ENCODE assay signal across 1 cellular context in genomic region chr1:156666862-156667609, GRCh38.
TF ChIP-seq lines count a peak whose summit lies in the region.

No MANE protein-coding gene starts in this region.

TF ChIP-seq in H1, 55 proteins besides CTCF, POLR2A, EP300 and RAD21:
- TF ChIP-seq YY1 (IDR thresholded peaks at IDR 0.05; ENCODE audit: low read depth, low read length) (no peak), RXRA (IDR thresholded peaks at IDR 0.05; ENCODE audit: insufficient read depth, low read depth, low read length) (no peak), CREB1 (IDR thresholded peaks at IDR 0.05) (no peak), HDAC2 (IDR thresholded peaks at IDR 0.05; ENCODE audit: borderline replicate concordance in 1 of 2, low read depth in 2 of 2, low read length in 2 of 2) (no peak), EGR1 (IDR thresholded peaks at IDR 0.05; ENCODE audit: borderline replicate concordance, low read depth, low read length) (no peak), TAF1 (IDR thresholded peaks at IDR 0.05; ENCODE audit: low read depth, low read length) (no peak), SUZ12 (IDR thresholded peaks at IDR 0.05; ENCODE audit: low read length) (no peak), TAF7 (optimal IDR thresholded peaks at IDR 0.05; ENCODE audit: borderline replicate concordance, low read depth, low read length) (no peak), NRF1 (IDR thresholded peaks at IDR 0.05; ENCODE audit: low read depth, low read length) (no peak), MAFK (IDR thresholded peaks at IDR 0.05; ENCODE audit: low read depth, low read length) (no peak), E2F6 (IDR thresholded peaks at IDR 0.05) (no peak), GABPA (IDR thresholded peaks at IDR 0.05; ENCODE audit: borderline replicate concordance, insufficient read depth, low read length) (no peak), SRF (IDR thresholded peaks at IDR 0.05; ENCODE audit: low read depth, low read length) (no peak), CHD2 (IDR thresholded peaks at IDR 0.05; ENCODE audit: low read length) (no peak), SAP30 (IDR thresholded peaks at IDR 0.05; ENCODE audit: insufficient read depth, insufficient replicate concordance, low read length) (no peak), NANOG (IDR thresholded peaks at IDR 0.05; ENCODE audit: insufficient read depth, low read depth, low read length, poor library complexity, severe bottlenecking) (no peak), EZH2 (IDR thresholded peaks at IDR 0.05; ENCODE audit: low read depth, low read length, severe bottlenecking) (no peak), SIRT6 (IDR thresholded peaks at IDR 0.05; ENCODE audit: low read length) (no peak), SP4 (IDR thresholded peaks at IDR 0.05; ENCODE audit: low read length) (no peak), ATF2 (IDR thresholded peaks at IDR 0.05; ENCODE audit: low read length) (no peak)
